Comparison of ENCODE assay signal across 19 cellular contexts in the genomic region with DNA sequence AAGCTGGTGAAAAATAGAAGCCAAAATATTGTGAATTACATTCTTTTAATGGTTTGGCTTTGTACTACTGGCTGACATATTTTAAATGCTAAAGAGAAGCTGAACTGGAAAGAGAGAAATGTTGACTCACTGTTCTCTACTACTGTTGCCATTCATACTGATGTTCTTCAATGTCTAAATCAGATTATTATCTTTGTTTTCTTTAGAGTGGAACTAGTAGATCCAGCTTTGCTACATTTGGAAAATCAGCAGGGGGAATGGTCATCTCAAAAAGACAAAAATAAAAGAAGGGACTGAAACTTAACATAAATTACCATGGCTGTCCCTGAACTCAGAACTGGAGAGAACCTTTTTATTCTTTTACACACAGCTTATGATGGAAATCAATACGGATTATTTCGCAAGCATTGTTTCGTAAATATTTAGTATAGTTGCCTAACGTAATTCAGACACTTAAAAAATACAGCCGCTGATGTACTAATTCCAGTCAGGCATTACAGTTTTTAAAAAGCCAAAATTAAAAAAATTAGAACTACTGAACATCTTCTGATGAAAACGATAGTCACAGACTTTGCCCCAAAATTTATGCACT.
DNase-seq lines count a peak whose midpoint lies in the region; ATAC-seq, FAIRE-seq and TF ChIP-seq lines count a peak whose summit lies in the region.
"Had no signal": no experiment of that assay in that cellular context is flagged by ENCODE, and none has a peak within 500 bp of the region (broad histone marks: within the 10 kb centered on the region; RNA-seq: fewer than 3 reads in every experiment).

No MANE protein-coding gene starts in this region.

- peak overlapping the region; percentile 13 for H3K4me2 ChIP-seq in GM23338
- H3K4me2 ChIP-seq: BLaER1 treated with 17β-estradiol and CSF1 and Interleukin-3, amounts not matched to agents 10 nM and 100 nM had no signal

- H3K9me2 ChIP-seq in GM23338 (ENCODE audit: insufficient read depth): no peaks in the 10 kb centered on the region

- H3K79me2 ChIP-seq in GM23338 (replicated peaks; ENCODE audit: insufficient read depth): no peaks in the 10 kb centered on the region

- H3K27me3 ChIP-seq in GM23338 (ENCODE audit: insufficient read depth): peaks cover 92% of the 10 kb centered on the region
- H3K27me3 ChIP-seq in WERI-Rb-1 (ENCODE audit: insufficient read depth, low read depth, severe bottlenecking): no peaks in the 10 kb centered on the region
- H3K27me3 ChIP-seq in liver (ENCODE audit: control insufficient read depth in 4 of 4, insufficient read depth in 4 of 4, low read length in 3 of 4): peaks cover 0 to 3% (median under 1%) of the 10 kb centered on the region in 4 donors
- H3K27me3 ChIP-seq: BLaER1 treated with 17β-estradiol and CSF1 and Interleukin-3, amounts not matched to agents 10 nM and 100 nM had no signal

- H3K36me3 ChIP-seq in GM23338 (ENCODE audit: insufficient read depth): no peaks in the 10 kb centered on the region
- peaks cover 11% of the 10 kb centered on the region for H3K36me3 ChIP-seq in WERI-Rb-1
- no peaks in the 10 kb centered on the region for H3K36me3 ChIP-seq in liver (ENCODE audit: control insufficient read depth in 4 of 4, insufficient read depth in 3 of 4, low read depth in 1 of 4, low read length in 3 of 4)
- H3K36me3 ChIP-seq: BLaER1 treated with 17β-estradiol and CSF1 and Interleukin-3, amounts not matched to agents 10 nM and 100 nM had no signal

- no peak overlapping the region for H3K4me3 ChIP-seq in GM23338
- H3K4me3 ChIP-seq in WERI-Rb-1 (ENCODE audit: low read depth, low read length): no peak overlapping the region
- no peak overlapping the region for H3K4me3 ChIP-seq in liver (ENCODE audit: low read depth in 1 of 3, low read length in 3 of 3)
- H3K4me3 ChIP-seq: BLaER1 treated with 17β-estradiol and CSF1 and Interleukin-3, amounts not matched to agents 10 nM and 100 nM had no signal

- 0 out of 3 replicates have a peak overlapping the region, but pooled peaks have one; percentile 19 for H3K4me3 Mint-ChIP-seq in GM23338
- H3K4me3 Mint-ChIP-seq in natural killer cell treated with Interleukin-12 subunit alpha and Interleukin-12 subunit beta and Interleukin-15 and Interleukin-18, amount 100 ng/mL, for 72 hours: no peak overlapping the region
- H3K4me3 Mint-ChIP-seq: CD8-positive, alpha-beta memory T cell had no signal

- 32% methylated on average over 6 of the region's 6 CpGs for WGBS in liver

- no peak overlapping the region for H3K27ac ChIP-seq in GM23338 (ENCODE audit: low read depth)
- H3K27ac ChIP-seq in WERI-Rb-1: peak overlapping the region; percentile 19
- no peak overlapping the region for H3K27ac ChIP-seq in liver (ENCODE audit: low read depth in 1 of 2, low read length in 2 of 2)
- H3K27ac ChIP-seq: BLaER1 treated with 17β-estradiol and CSF1 and Interleukin-3, amounts not matched to agents 10 nM and 100 nM; HL-60 had no signal

- DNase-seq in GM23338 (ENCODE audit: low spot score) (no peak), MV-4-11 (lab: John Stamatoyannopoulos, UW) (peak; percentile 41), WERI-Rb-1 (no peak), frontal cortex (ENCODE audit: low spot score in 2 of 2) (no peak), T1000 (lab: John Stamatoyannopoulos, UW) (no peak), middle frontal gyrus (ENCODE audit: extremely low spot score, low spot score) (no peak)
- no peak for DNase-seq in natural killer cell treated with Interleukin-12 subunit alpha and Interleukin-12 subunit beta and Interleukin-15 and Interleukin-18, amount 100 ng/mL, for 72 hours (ENCODE audit: low spot score)
- DNase-seq: CD8-positive, alpha-beta memory T cell; DMS79 treated with DMSO at 0.1 percent for 48 hours; H9; KG1; NCI-H1417; NCI-H2081; NCI-H510A; SHP77 had no signal

- H4K20me1 ChIP-seq in GM23338 (replicated peaks; ENCODE audit: insufficient read depth): no peaks in the 10 kb centered on the region
- H4K20me1 ChIP-seq: BLaER1 treated with 17β-estradiol and CSF1 and Interleukin-3, amounts not matched to agents 10 nM and 100 nM had no signal

- peaks cover 14% of the 10 kb centered on the region for H3K27me3 Mint-ChIP-seq in GM23338 (ENCODE audit: insufficient read depth, low read depth, poor library complexity)
- peaks cover 14 to 21% of the 10 kb centered on the region in 2 donors for H3K27me3 Mint-ChIP-seq in natural killer cell treated with Interleukin-12 subunit alpha and Interleukin-12 subunit beta and Interleukin-15 and Interleukin-18, amount 100 ng/mL, for 72 hours

- no peaks in the 10 kb centered on the region for H3K9me3 Mint-ChIP-seq in GM23338
- H3K9me3 Mint-ChIP-seq in natural killer cell treated with Interleukin-12 subunit alpha and Interleukin-12 subunit beta and Interleukin-15 and Interleukin-18, amount 100 ng/mL, for 72 hours: no peaks in the 10 kb centered on the region
- H3K9me3 Mint-ChIP-seq: H9 had no signal

- no peak for ATAC-seq in GM23338
- ATAC-seq in natural killer cell treated with Interleukin-12 subunit alpha and Interleukin-12 subunit beta and Interleukin-15 and Interleukin-18, amount 100 ng/mL, for 72 hours: no peak

- peaks cover 58% of the 10 kb centered on the region for H3K4me1 Mint-ChIP-seq in GM23338
- H3K4me1 Mint-ChIP-seq in natural killer cell treated with Interleukin-12 subunit alpha and Interleukin-12 subunit beta and Interleukin-15 and Interleukin-18, amount 100 ng/mL, for 72 hours (ENCODE audit: low read depth in 2 of 2): no peaks in the 10 kb centered on the region
- H3K4me1 Mint-ChIP-seq: CD8-positive, alpha-beta memory T cell had no signal

- H3K27ac Mint-ChIP-seq in GM23338: no peak overlapping the region
- H3K27ac Mint-ChIP-seq in natural killer cell treated with Interleukin-12 subunit alpha and Interleukin-12 subunit beta and Interleukin-15 and Interleukin-18, amount 100 ng/mL, for 72 hours: no peak overlapping the region
- H3K27ac Mint-ChIP-seq: CD8-positive, alpha-beta memory T cell had no signal

- no peak overlapping the region for H3K9ac ChIP-seq in liver (ENCODE audit: low read depth in 1 of 2, low read length in 2 of 2)
- H3K9ac ChIP-seq: BLaER1 treated with 17β-estradiol and CSF1 and Interleukin-3, amounts not matched to agents 10 nM and 100 nM had no signal

- no peaks in the 10 kb centered on the region for H3K36me3 Mint-ChIP-seq in GM23338 (ENCODE audit: low read depth)
- H3K36me3 Mint-ChIP-seq in natural killer cell treated with Interleukin-12 subunit alpha and Interleukin-12 subunit beta and Interleukin-15 and Interleukin-18, amount 100 ng/mL, for 72 hours: no peaks in the 10 kb centered on the region
- H3K36me3 Mint-ChIP-seq: CD8-positive, alpha-beta memory T cell had no signal

- TF ChIP-seq RAD21 in liver (IDR thresholded peaks at IDR 0.05): no peak

- TF ChIP-seq CTCF in GM23338 (conservative IDR thresholded peaks at IDR 0.05; ENCODE audit: low read depth in 2 of 2) (no peak), WERI-Rb-1 (IDR thresholded peaks at IDR 0.05; ENCODE audit: low read depth, low read length) (no peak), liver (IDR thresholded peaks at IDR 0.05; ENCODE audit: low read depth, low read length, missing input control) (no peak)

- no peaks in the 10 kb centered on the region for H3F3A ChIP-seq in GM23338 (replicated peaks; ENCODE audit: low read depth)

- H3K4me1 ChIP-seq in GM23338 (ENCODE audit: insufficient read depth): peaks cover 51% of the 10 kb centered on the region
- peaks cover 0 to 3% (median 0%) of the 10 kb centered on the region in 4 donors for H3K4me1 ChIP-seq in liver (ENCODE audit: control insufficient read depth in 4 of 4, insufficient read depth in 4 of 4, low read length in 3 of 4)

- no peaks in the 10 kb centered on the region for H3K9me3 ChIP-seq in WERI-Rb-1 (ENCODE audit: severe bottlenecking)
- H3K9me3 ChIP-seq in liver (ENCODE audit: control insufficient read depth in 4 of 4, low read length in 3 of 4): no peaks in the 10 kb centered on the region
- H3K9me3 ChIP-seq: BLaER1 treated with 17β-estradiol and CSF1 and Interleukin-3, amounts not matched to agents 10 nM and 100 nM had no signal

- H2AFZ ChIP-seq in GM23338: no peak overlapping the region

- FAIRE-seq in frontal cortex (lab: Jason Lieb, UNC): no peak
- FAIRE-seq: A204.1 had no signal

TF ChIP-seq in GM23338, 12 proteins besides CTCF, POLR2A, EP300 and RAD21 (continues in another document):
- TF ChIP-seq ZNF114 (CRISPR knock-in tag; IDR thresholded peaks at IDR 0.05): no peak
- no peak for TF ChIP-seq ZNF331 (CRISPR knock-in tag; IDR thresholded peaks at IDR 0.05; ENCODE audit: low read depth)

TF ChIP-seq in liver, 16 proteins besides CTCF, POLR2A, EP300 and RAD21:
- TF ChIP-seq RXRA (IDR thresholded peaks at IDR 0.05) (peak in 1 of 2 donors; percentile 12), YY1 (IDR thresholded peaks at IDR 0.05) (peak; percentile 17), TAF1 (conservative IDR thresholded peaks at IDR 0.05) (no peak), NR2F2 (IDR thresholded peaks at IDR 0.05) (no peak), GABPA (IDR thresholded peaks at IDR 0.05 in 1 of 2, conservative IDR thresholded peaks at IDR 0.05 in 1 of 2) (no peak), SP1 (IDR thresholded peaks at IDR 0.05) (no peak), HNF4A (conservative IDR thresholded peaks at IDR 0.05) (no peak)
- TF ChIP-seq, protein P1, sequence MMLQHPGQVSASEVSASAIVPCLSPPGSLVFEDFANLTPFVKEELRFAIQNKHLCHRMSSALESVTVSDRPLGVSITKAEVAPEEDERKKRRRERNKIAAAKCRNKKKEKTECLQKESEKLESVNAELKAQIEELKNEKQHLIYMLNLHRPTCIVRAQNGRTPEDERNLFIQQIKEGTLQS (IDR thresholded peaks at IDR 0.05): no peak
